Comparison of ENCODE assay signal across 7 cellular contexts in genomic region chr1:91852011-91852410, GRCh38. TPM values are rescaled to one million over a fixed set of nuclear protein-coding genes. Genes with fewer than 3 reads are reported as not detected.
DNase-seq lines count a peak whose midpoint lies in the region; TF ChIP-seq lines count a peak whose summit lies in the region.
"Not testable (repeated sequence)": the region's sequence is repeated elsewhere in the genome, so short reads cannot be mapped to it uniquely, and the experiment has no call there.

No MANE protein-coding gene starts in this region.

- not testable (repeated sequence) for H3K27me3 ChIP-seq in adipocyte (replicated peaks; ENCODE audit: control insufficient read depth, insufficient read depth, low read length); left ventricle myocardium inferior (ENCODE audit: low read depth); mesenchymal stem cell (ENCODE audit: control insufficient read depth in 1 of 2, insufficient read depth in 1 of 2, low read length in 2 of 2); prostate gland (replicated peaks; ENCODE audit: insufficient read depth); testis

- not testable (repeated sequence) for H3K4ac ChIP-seq in mesenchymal stem cell (ENCODE audit: low read depth in 1 of 2, low read length in 2 of 2)

- H3K27ac ChIP-seq in epithelial cell of prostate (peak overlapping the region; percentile 53), left ventricle myocardium inferior (replicated peaks) (peak overlapping the region; percentile 80), prostate gland (peak overlapping the region; percentile 28 to 53), testis (peak overlapping the region; percentile 77 to 79)
- H3K27ac ChIP-seq in mesenchymal stem cell (ENCODE audit: low read length, poor library complexity, severe bottlenecking), result not testable (repeated sequence)

- H3K23ac ChIP-seq in mesenchymal stem cell (ENCODE audit: low read length in 2 of 2), result not testable (repeated sequence)

- peaks cover 20% of the 10 kb centered on the region for H3K4me1 Mint-ChIP-seq in HFFc6 (ENCODE audit: low read depth)

- not testable (repeated sequence) for H3K4me3 ChIP-seq in adipocyte (ENCODE audit: low read length); left ventricle myocardium inferior; mesenchymal stem cell (ENCODE audit: insufficient read depth in 1 of 2, low read depth in 1 of 2, low read length in 2 of 2); prostate gland; testis

- H3K36me3 Mint-ChIP-seq in HFFc6 (ENCODE audit: low read depth), result not testable (repeated sequence)

- H2BK12ac ChIP-seq in mesenchymal stem cell (ENCODE audit: low read length in 2 of 2), result not testable (repeated sequence)

- not testable (repeated sequence) for H3K4me2 ChIP-seq in mesenchymal stem cell (ENCODE audit: low read length, poor library complexity, severe bottlenecking)

- intact Hi-C loops in left ventricle myocardium inferior (cut with micrococcal nuclease); prostate gland (cut with DNase I); testis (cut with DNase I; ENCODE audit: low total_unique reads): not testable (repeated sequence)

- not testable (repeated sequence) for H2AK5ac ChIP-seq in mesenchymal stem cell (ENCODE audit: low read length, severe bottlenecking)

- H3K4me3 Mint-ChIP-seq in HFFc6, result peak overlapping the region; percentile 89; the same call in 1 of the 2 replicates

- peaks cover 23% of the 10 kb centered on the region for H3K36me3 ChIP-seq in adipocyte (ENCODE audit: control insufficient read depth, insufficient read depth, low read length, severe bottlenecking)
- H3K36me3 ChIP-seq in left ventricle myocardium inferior; prostate gland; testis (ENCODE audit: low read depth, missing control alignments): not testable (repeated sequence)
- H3K36me3 ChIP-seq in mesenchymal stem cell (ENCODE audit: control insufficient read depth in 1 of 2, insufficient read depth in 2 of 2, low read depth in 1 of 2, low read length in 2 of 2), result peaks cover 0 to 75% of the 10 kb centered on the region in 2 experiments

- H3K9me3 Mint-ChIP-seq in HFFc6, result not testable (repeated sequence)

- 89% methylated on average over 4 of the region's 5 CpGs for WGBS in mesenchymal stem cell
- WGBS in prostate gland, result 97% methylated on average over 5 of the region's 5 CpGs
- WGBS in testis, 2 donors, result 80 to 91% methylated on average over 5 of the region's 5 CpGs

- H3K27ac Mint-ChIP-seq in HFFc6, result peak overlapping the region; percentile 93; the same call in 1 of the 2 replicates

- H3K14ac ChIP-seq in mesenchymal stem cell (ENCODE audit: low read length in 2 of 2), result not testable (repeated sequence)

- not testable (repeated sequence) for H4K8ac ChIP-seq in mesenchymal stem cell (ENCODE audit: low read length)

- peaks cover 18% of the 10 kb centered on the region for H3K79me1 ChIP-seq in mesenchymal stem cell (replicated peaks; ENCODE audit: low read length, poor library complexity, severe bottlenecking)

- H2AFZ ChIP-seq in mesenchymal stem cell (ENCODE audit: low read depth, low read length), result not testable (repeated sequence)

- not testable (repeated sequence) for TF ChIP-seq POLR2A in prostate gland (IDR thresholded peaks at IDR 0.05); testis (IDR thresholded peaks at IDR 0.05)

- not testable (repeated sequence) for H3K18ac ChIP-seq in mesenchymal stem cell (ENCODE audit: low read depth in 1 of 2, low read length in 2 of 2)

- not testable (repeated sequence) for H2BK120ac ChIP-seq in mesenchymal stem cell (ENCODE audit: low read depth, low read length)

- H4K91ac ChIP-seq in mesenchymal stem cell (ENCODE audit: low read length), result not testable (repeated sequence)

- H3K9ac ChIP-seq in adipocyte (ENCODE audit: low read length), result peak overlapping the region; percentile 53
- H3K9ac ChIP-seq in mesenchymal stem cell (ENCODE audit: low read length), result peak overlapping the region; percentile 79

- H3K9me3 ChIP-seq in adipocyte (ENCODE audit: control insufficient read depth, low read length); left ventricle myocardium inferior (replicated peaks); mesenchymal stem cell (ENCODE audit: control insufficient read depth, low read length); prostate gland; testis: not testable (repeated sequence)

- not testable (repeated sequence) for TF ChIP-seq CTCF in HFFc6 (IDR thresholded peaks at IDR 0.05); left ventricle myocardium inferior (IDR thresholded peaks at IDR 0.05; ENCODE audit: borderline replicate concordance); prostate gland (IDR thresholded peaks at IDR 0.05); testis (IDR thresholded peaks at IDR 0.05)

- H2BK15ac ChIP-seq in mesenchymal stem cell (ENCODE audit: low read depth, poor library complexity, severe bottlenecking), result not testable (repeated sequence)

- not testable (repeated sequence) for DNase-seq in HFFc6; adipocyte (ENCODE audit: low read depth); epithelial cell of prostate (ENCODE audit: low read depth, low spot score); left ventricle myocardium inferior; mesenchymal stem cell; prostate gland (ENCODE audit: low spot score); testis

- H3K27me3 Mint-ChIP-seq in HFFc6 (ENCODE audit: insufficient read depth), result not testable (repeated sequence)

- H2BK5ac ChIP-seq in mesenchymal stem cell (ENCODE audit: low read depth, low read length, poor library complexity, severe bottlenecking), result not testable (repeated sequence)

- H3K4me1 ChIP-seq in adipocyte (ENCODE audit: control insufficient read depth, insufficient read depth, low read length), result peaks cover 28% of the 10 kb centered on the region
- peaks cover 72% of the 10 kb centered on the region for H3K4me1 ChIP-seq in left ventricle myocardium inferior
- not testable (repeated sequence) for H3K4me1 ChIP-seq in mesenchymal stem cell (ENCODE audit: control insufficient read depth, insufficient read depth, low read depth, low read length); prostate gland (replicated peaks); testis

RNA-seq across cellular contexts. Expression of gene TGFBR3, which starts 33.9 kb away (rescaled TPM):
- total RNA-seq in HFFc6 (2021; fragmentation: NEBNext Ultra II Directional; extraction: Animal tissue kit (Norgen Biotek cat#: 25700)), result 10 to 100 TPM in 4 of 6 experiments, 1 to 10 TPM in 2; 5.8 to 21.1 (median 19.0) TPM
- total RNA-seq in left ventricle myocardium inferior (24.6 TPM), prostate gland (10 to 100 TPM; 26.4 to 51.7 TPM), testis (10 to 100 TPM; 24.0 to 34.7 TPM)
- 10.0 TPM for polyA plus RNA-seq in mesenchymal stem cell (2013, experiment 1 of 2)
- 10.3 TPM for polyA plus RNA-seq in mesenchymal stem cell (2013, experiment 2 of 2)
- 37.2 TPM for polyA plus RNA-seq in testis (ENCODE audit: insufficient read depth, low read depth, low replicate concordance)
